ENCODE assay signal across 8 cellular contexts in the genomic region with DNA sequence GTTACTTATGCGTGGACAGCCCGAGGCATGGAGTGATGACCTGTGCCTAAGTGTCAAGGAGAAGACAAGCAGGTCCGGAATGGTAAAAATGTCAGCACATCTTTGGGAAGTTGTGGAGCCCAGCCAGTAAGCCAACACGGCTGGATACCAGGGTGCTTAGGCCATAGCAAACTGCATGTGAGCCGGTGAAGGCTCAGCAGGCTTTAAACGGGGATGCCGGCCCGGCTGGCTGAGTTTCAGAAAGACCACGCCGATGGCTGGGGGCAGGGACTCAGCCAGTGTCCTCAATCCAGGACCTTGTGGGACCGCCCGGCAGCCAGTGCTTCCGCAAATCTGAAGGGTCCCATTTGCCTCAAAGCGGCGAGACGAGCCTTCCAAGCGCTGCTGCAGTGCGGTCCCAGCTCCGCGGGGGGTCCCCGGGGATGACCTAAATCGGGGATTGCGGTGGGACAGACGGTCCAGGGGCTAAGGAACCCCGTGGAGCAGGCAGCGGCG. TPM values are rescaled to one million over a fixed set of nuclear protein-coding genes. Genes with fewer than 3 reads are reported as not detected.
A peak's percentile ranks its signal among the peaks of the same experiment; 100 is the strongest.
DNase-seq lines count a peak whose midpoint lies in the region; ATAC-seq and TF ChIP-seq lines count a peak whose summit lies in the region.

No MANE protein-coding gene starts in this region.

- H2BK120ac ChIP-seq in trophoblast cell (ENCODE audit: insufficient read depth, low read length, poor library complexity) = peak overlapping the region; percentile 44

- H3K27me3 ChIP-seq in CD4-positive, alpha-beta T cell (ENCODE audit: control insufficient read depth, insufficient read depth, low read length) = peaks cover 51% of the 10 kb centered on the region
- peaks cover 45% of the 10 kb centered on the region for H3K27me3 ChIP-seq in WERI-Rb-1 (ENCODE audit: insufficient read depth, low read depth, severe bottlenecking)
- no peaks in the 10 kb centered on the region for H3K27me3 ChIP-seq in gastroesophageal sphincter
- H3K27me3 ChIP-seq in trophoblast cell (ENCODE audit: insufficient read depth, low read length) = no peaks in the 10 kb centered on the region

- TF ChIP-seq POLR2A in gastroesophageal sphincter (IDR thresholded peaks at IDR 0.05) = no peak

- H3K4me1 ChIP-seq in gastroesophageal sphincter (peaks cover 0 to 38% (median 21%) of the 10 kb centered on the region in 3 donors), trophoblast cell (ENCODE audit: control insufficient read depth in 1 of 2, insufficient read depth in 2 of 2, low read length in 2 of 2) (peaks cover 22 to 23% of the 10 kb centered on the region in 2 experiments)

- no peak for ATAC-seq in CD4-positive, alpha-beta T cell (ENCODE audit: poor library complexity)
- no peak for ATAC-seq in gastroesophageal sphincter
- ATAC-seq in GM18519 (IDR thresholded peaks at IDR 0.05; ENCODE audit: low FRiP score, unreplicated experiment) = no peak

- peak overlapping the region; percentile 29 for H3K14ac ChIP-seq in trophoblast cell (ENCODE audit: low read length)

- no peaks in the 10 kb centered on the region for H3K36me3 ChIP-seq in WERI-Rb-1
- H3K36me3 ChIP-seq in gastroesophageal sphincter = no peaks in the 10 kb centered on the region
- no peaks in the 10 kb centered on the region for H3K36me3 ChIP-seq in trophoblast cell (ENCODE audit: control insufficient read depth in 1 of 2, insufficient read depth in 2 of 2, low read length in 2 of 2)

- H3K23ac ChIP-seq in trophoblast cell (ENCODE audit: low read length) = no peak overlapping the region

- H3K18ac ChIP-seq in trophoblast cell (ENCODE audit: low read length) = peak overlapping the region; percentile 24

- no peak overlapping the region for H3K27ac Mint-ChIP-seq in CD4-positive, alpha-beta T cell

- peak overlapping the region; percentile 49 for H4K12ac ChIP-seq in trophoblast cell (ENCODE audit: low read depth, low read length)

- peaks cover 15% of the 10 kb centered on the region for H3K79me1 ChIP-seq in trophoblast cell (ENCODE audit: low read length)

- TF ChIP-seq CTCF in CD4-positive, alpha-beta T cell (IDR thresholded peaks at IDR 0.05) = no peak
- TF ChIP-seq CTCF in WERI-Rb-1 (IDR thresholded peaks at IDR 0.05; ENCODE audit: low read depth, low read length) (no peak), gastroesophageal sphincter (IDR thresholded peaks at IDR 0.05) (no peak)

- H3K4me2 ChIP-seq in trophoblast cell (ENCODE audit: low read length) = peak overlapping the region; percentile 78

- POLR2A ChIA-PET in CD4-positive, alpha-beta T cell (lab: Charles Lee) = no interaction called here

- 6 to 67% methylated on average over 2 to 13 of the region's 27 CpGs for WGBS in gastroesophageal sphincter (ENCODE audit: low coverage in 1 of 2), 2 donors
- no CpG with 5 or more reads among the region's 27 CpGs for WGBS in trophoblast cell (ENCODE audit: extremely low coverage, insufficient coverage, insufficient read length)

- no peak for DNase-seq in CD4-positive, alpha-beta T cell
- DNase-seq in WERI-Rb-1 (peak; percentile 57), trophoblast cell (peak; percentile 90 to 97), NCI-H146 (lab: John Stamatoyannopoulos, UW) (no peak), D341Med (ENCODE audit: low spot score) (no peak), HuH-7.5 (ENCODE audit: low spot score) (no peak)

- no peak overlapping the region for H3K27ac ChIP-seq in CD4-positive, alpha-beta T cell (ENCODE audit: low read depth, low read length)
- H3K27ac ChIP-seq in WERI-Rb-1 = no peak overlapping the region
- H3K27ac ChIP-seq in gastroesophageal sphincter = peak overlapping the region; percentile 70 to 91 (median 86)
- peak overlapping the region; percentile 71 for H3K27ac ChIP-seq in trophoblast cell (ENCODE audit: low read depth, low read length)

- H3K9me3 Mint-ChIP-seq in CD4-positive, alpha-beta T cell = no peaks in the 10 kb centered on the region

- no peak overlapping the region for H3K4ac ChIP-seq in trophoblast cell (ENCODE audit: low read depth, low read length)

- peak overlapping the region; percentile 44 for H3K4me3 ChIP-seq in WERI-Rb-1 (ENCODE audit: low read depth, low read length)
- H3K4me3 ChIP-seq in gastroesophageal sphincter = peak overlapping the region; percentile 67 to 71
- H3K4me3 ChIP-seq in trophoblast cell (ENCODE audit: low read depth, low read length) = no peak overlapping the region

- H3K4me3 Mint-ChIP-seq in CD4-positive, alpha-beta T cell = peak overlapping the region; percentile 55

- peak overlapping the region; percentile 57 for H4K91ac ChIP-seq in trophoblast cell (ENCODE audit: low read depth, low read length)

- H2BK12ac ChIP-seq in trophoblast cell (ENCODE audit: low read length) = no peak overlapping the region

- CTCF ChIA-PET in CD4-positive, alpha-beta T cell (lab: Charles Lee) = no interaction called here

- H2AFZ ChIP-seq in trophoblast cell (ENCODE audit: insufficient read depth, low read length, poor library complexity) = peak overlapping the region; percentile 85

- TF ChIP-seq EP300 in gastroesophageal sphincter (IDR thresholded peaks at IDR 0.05) = no peak

- H3K27me3 Mint-ChIP-seq in CD4-positive, alpha-beta T cell = peaks cover 69% of the 10 kb centered on the region

- H3K79me2 ChIP-seq in trophoblast cell (ENCODE audit: control insufficient read depth, insufficient read depth, low read length, poor library complexity) = peaks cover 18% of the 10 kb centered on the region

- peaks cover 19% of the 10 kb centered on the region for H3K4me1 Mint-ChIP-seq in CD4-positive, alpha-beta T cell (ENCODE audit: low read depth)

- H3K36me3 Mint-ChIP-seq in CD4-positive, alpha-beta T cell (ENCODE audit: low read depth) = no peaks in the 10 kb centered on the region

- no peak overlapping the region for H3K9ac ChIP-seq in trophoblast cell (ENCODE audit: low read length)

- no peak overlapping the region for H2BK5ac ChIP-seq in trophoblast cell (ENCODE audit: low read depth, low read length, poor library complexity)

- H4K8ac ChIP-seq in trophoblast cell (ENCODE audit: low read depth, low read length) = peak overlapping the region; percentile 79

- H2AK5ac ChIP-seq in trophoblast cell (ENCODE audit: low read length) = no peak overlapping the region

- no peaks in the 10 kb centered on the region for H3K9me3 ChIP-seq in CD4-positive, alpha-beta T cell (ENCODE audit: control insufficient read depth, low read length)
- peaks cover 22% of the 10 kb centered on the region for H3K9me3 ChIP-seq in WERI-Rb-1 (ENCODE audit: severe bottlenecking)
- peaks cover 0 to 12% (median 0%) of the 10 kb centered on the region in 3 donors for H3K9me3 ChIP-seq in gastroesophageal sphincter
- no peaks in the 10 kb centered on the region for H3K9me3 ChIP-seq in trophoblast cell (ENCODE audit: insufficient read depth, low read depth, low read length)

- intact Hi-C loops in CD4-positive, alpha-beta T cell (cut with DNase I, micrococcal nuclease) = no loop called here

RNA-seq across cellular contexts. Expression of gene AGAP1, which starts 0.9 kb away (rescaled TPM):
- 1 to 10 TPM; 2.6 to 3.1 TPM for total RNA-seq in CD4-positive, alpha-beta T cell
- 10 to 100 TPM; 33.7 to 55.2 (median 37.5) TPM for total RNA-seq in gastroesophageal sphincter
- polyA plus RNA-seq in trophoblast cell (2013) = 17.8 and 18.9 TPM in 2 replicates

Comparison
In these comparisons a context has a peak if more than half of its experiments do, and no peak if none do; other contexts are left out.
1. DNase-seq: peak in WERI-Rb-1 (single experiment) and trophoblast cell (2 of 2); none in CD4-positive, alpha-beta T cell (0 of 10), NCI-H146 (single experiment), D341Med (single experiment) and HuH-7.5 (single experiment).
2. H3K27ac ChIP-seq: peak in gastroesophageal sphincter (4 of 4) and trophoblast cell (single experiment); none in CD4-positive, alpha-beta T cell (single experiment) and WERI-Rb-1 (single experiment).
3. RNA of gene AGAP1, which starts 0.9 kb away (total RNA-seq): 33.7 to 55.2 TPM in gastroesophageal sphincter; 2.6 to 3.1 TPM in CD4-positive, alpha-beta T cell; every median in the first group is over 4 times any median in the second.